ENCODE assay signal across 1 cellular context in the genomic region with DNA sequence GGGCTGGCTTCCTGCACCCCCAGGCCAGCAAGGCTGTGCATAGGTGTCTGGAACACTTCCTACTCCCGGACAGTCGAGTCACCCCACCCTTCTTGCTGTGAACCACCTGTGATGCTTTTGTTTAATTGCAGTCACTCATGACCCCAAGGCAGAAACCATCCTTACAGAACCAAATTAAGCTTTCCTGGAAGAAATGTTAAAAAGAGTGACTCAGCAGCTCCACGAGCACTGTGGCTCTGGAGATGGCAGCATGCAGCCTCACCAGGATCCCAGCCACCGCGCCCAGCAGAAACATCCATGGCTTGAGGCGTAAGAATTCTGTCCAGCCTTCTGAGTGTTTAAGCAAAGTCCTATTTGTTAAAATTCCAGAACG.
A peak's percentile ranks its signal among the peaks of the same experiment; 100 is the strongest.
TF ChIP-seq lines count a peak whose summit lies in the region.

No MANE protein-coding gene starts in this region.

TF ChIP-seq in K562, 482 proteins besides CTCF, POLR2A, EP300 and RAD21:
- TF ChIP-seq NFE2 (IDR thresholded peaks at IDR 0.05; ENCODE audit: low read depth) (0 out of 2 replicates have a peak, but pooled peaks have one; percentile 15), CBX3 (IDR thresholded peaks at IDR 0.05; ENCODE audit: borderline replicate concordance in 1 of 2, low read length in 2 of 2) (no peak)
TF ChIP-seq in K562: peak in this region for 1.
